Comparison of ENCODE assay signal across 8 cellular contexts in genomic region chr10:12720217-12720981, GRCh38.
DNase-seq lines count a peak whose midpoint lies in the region; ATAC-seq, FAIRE-seq and TF ChIP-seq lines count a peak whose summit lies in the region.

No MANE protein-coding gene starts in this region.

- no peaks in the 10 kb centered on the region for H3K9me3 ChIP-seq in transverse colon

- no peaks in the 10 kb centered on the region for H3K36me3 ChIP-seq in transverse colon

- intact Hi-C loops in transverse colon (cut with DNase I; ENCODE audit: low total_unique reads): no loop called here

- no peak overlapping the region for H3K4me3 ChIP-seq in transverse colon

- no peak for ATAC-seq in GM21360 (IDR thresholded peaks at IDR 0.05; ENCODE audit: unreplicated experiment)

- DNase-seq in HCEC 1CT (peak; percentile 45), NCI-H345 (lab: John Stamatoyannopoulos, UW) (peak; percentile 66), medulla oblongata (ENCODE audit: extremely low spot score) (peak; percentile 67), transverse colon (peak; percentile 92), AML-193 (lab: John Stamatoyannopoulos, UW) (no peak), GM19238 (ENCODE audit: insufficient read length, low spot score) (no peak)

- 48 to 72% methylated on average over 4 to 9 of the region's 9 CpGs for WGBS in transverse colon (ENCODE audit: low coverage in 1 of 2), 2 donors

- H3K27me3 ChIP-seq in transverse colon: no peaks in the 10 kb centered on the region

- no peak for TF ChIP-seq POLR2A in transverse colon (IDR thresholded peaks at IDR 0.05)

- no peak for TF ChIP-seq EP300 in transverse colon (IDR thresholded peaks at IDR 0.05; ENCODE audit: low read depth)

- no peak for TF ChIP-seq CTCF in transverse colon (IDR thresholded peaks at IDR 0.05)

- peaks cover 7 to 22% (median 14%) of the 10 kb centered on the region in 4 donors for H3K4me1 ChIP-seq in transverse colon

- FAIRE-seq in colon (lab: Jason Lieb, UNC): peak; percentile 85

- in situ Hi-C loops in transverse colon (cut with MboI; ENCODE audit: low pct_ligation_motif_present in 1 of 4, low pct_unique_long_range_greater_than_20kb in 1 of 4, low sequenced_read_pairs in 3 of 4): no loop called here

- H3K27ac ChIP-seq in transverse colon: peak overlapping the region; percentile 37 to 68 (median 61)

Comparison
In these comparisons a context has a peak if more than half of its experiments do, and no peak if none do; other contexts are left out.
1. DNase-seq: peak in HCEC 1CT (single experiment), NCI-H345 (single experiment), medulla oblongata (single experiment) and transverse colon (single experiment); none in AML-193 (0 of 2) and GM19238 (single experiment).